ENCODE assay signal across 8 cellular contexts in the genomic region with DNA sequence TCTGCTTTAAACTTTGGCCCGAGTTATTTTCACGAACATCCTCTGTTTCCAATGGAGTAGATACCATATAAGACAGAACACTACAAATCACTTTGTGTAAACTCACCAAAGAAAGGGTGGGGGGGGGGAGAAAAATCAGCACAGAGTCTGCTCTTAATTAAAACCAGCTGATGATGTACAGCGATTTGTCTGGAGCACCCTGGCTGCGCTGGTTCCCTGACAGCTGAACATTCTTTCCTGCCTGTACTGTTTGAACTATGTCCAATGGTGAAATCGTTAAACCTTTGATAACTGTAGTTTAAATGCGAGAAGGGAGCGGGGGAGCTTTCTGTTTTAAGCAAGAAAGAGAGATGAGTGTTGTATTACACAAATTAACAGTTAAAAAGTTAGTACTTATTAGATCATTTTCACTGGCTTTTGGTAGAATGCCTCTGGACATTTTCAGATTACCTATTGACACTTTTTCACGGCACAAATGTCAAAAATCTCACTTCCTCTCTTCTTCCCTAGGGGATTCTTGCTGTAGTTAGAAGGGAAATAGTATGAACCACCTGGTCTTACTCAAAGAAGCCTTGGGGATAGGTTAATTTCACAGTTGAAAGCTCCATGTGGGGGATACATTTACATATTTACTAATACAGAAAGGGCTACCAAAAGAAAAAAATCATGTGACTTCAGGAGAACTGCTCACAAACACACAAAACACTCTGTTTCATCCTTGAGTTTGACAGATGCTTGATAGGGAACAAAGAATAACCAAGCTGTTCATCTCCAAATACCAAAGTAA.
A peak's percentile ranks its signal among the peaks of the same experiment; 100 is the strongest.
DNase-seq lines count a peak whose midpoint lies in the region; ATAC-seq and TF ChIP-seq lines count a peak whose summit lies in the region.

No MANE protein-coding gene starts in this region.

- TF ChIP-seq POLR2A in suprapubic skin (IDR thresholded peaks at IDR 0.05): no peak

- 31% methylated on average over 8 of the region's 8 CpGs for WGBS in suprapubic skin
- WGBS in mesendoderm (ENCODE audit: extremely low coverage, insufficient coverage, low lambda C conversion rate): 100% methylated on average over 2 of the region's 8 CpGs

- no peak overlapping the region for H3K23ac ChIP-seq in mesendoderm (ENCODE audit: low read length)

- peaks cover 3% of the 10 kb centered on the region for H3K36me3 Mint-ChIP-seq in activated T-helper 1 cell treated with anti-CD3 and anti-CD28 coated beads, Interleukin-12 subunit alpha, Interleukin-12 subunit beta, Interleukin-2, Interleukin-4 antibody, amounts not matched to agents 30 ng/mL and 10 ng/mL and 1 ng/mL, durations not matched to agents 14 hours and 24 hours and 36 hours (ENCODE audit: low read depth)

- H3K27me3 ChIP-seq in foreskin keratinocyte (no peaks in the 10 kb centered on the region), suprapubic skin (no peaks in the 10 kb centered on the region), mesendoderm (ENCODE audit: insufficient read depth, low read length, poor library complexity) (no peaks in the 10 kb centered on the region)

- H3K9ac ChIP-seq in mesendoderm (ENCODE audit: low read length): no peak overlapping the region

- H3K56ac ChIP-seq in mesendoderm (ENCODE audit: low read length): no peak overlapping the region

- H3K4me2 ChIP-seq in mesendoderm (ENCODE audit: low read length): no peak overlapping the region

- no peaks in the 10 kb centered on the region for H3K36me3 ChIP-seq in suprapubic skin
- H3K36me3 ChIP-seq in mesendoderm (ENCODE audit: control insufficient read depth, insufficient read depth, low read length): no peaks in the 10 kb centered on the region

- no peak overlapping the region for H3K4me3 Mint-ChIP-seq in activated T-helper 1 cell treated with anti-CD3 and anti-CD28 coated beads, Interleukin-12 subunit alpha, Interleukin-12 subunit beta, Interleukin-2, Interleukin-4 antibody, amounts not matched to agents 30 ng/mL and 10 ng/mL and 1 ng/mL, durations not matched to agents 14 hours and 24 hours and 36 hours

- peak overlapping the region; percentile 80 for H3K27ac ChIP-seq in foreskin keratinocyte
- H3K27ac ChIP-seq in suprapubic skin: no peak overlapping the region
- H3K27ac ChIP-seq in mesendoderm (ENCODE audit: low read depth, low read length): no peak overlapping the region

- H3K18ac ChIP-seq in mesendoderm (ENCODE audit: low read length): no peak overlapping the region

- H3K27me3 Mint-ChIP-seq in activated T-helper 1 cell treated with anti-CD3 and anti-CD28 coated beads, Interleukin-12 subunit alpha, Interleukin-12 subunit beta, Interleukin-2, Interleukin-4 antibody, amounts not matched to agents 30 ng/mL and 10 ng/mL and 1 ng/mL, durations not matched to agents 14 hours and 24 hours and 36 hours (ENCODE audit: insufficient read depth): peaks cover 9% of the 10 kb centered on the region

- TF ChIP-seq EP300 in suprapubic skin (IDR thresholded peaks at IDR 0.05): no peak

- DNase-seq in CD1c-positive myeloid dendritic cell (ENCODE audit: extremely low spot score): peak; percentile 2
- DNase-seq in foreskin keratinocyte: peak in 1 of 2 donors; percentile 13
- DNase-seq in suprapubic skin (ENCODE audit: low spot score in 2 of 2): no peak
- DNase-seq in Kasumi-1 (lab: John Stamatoyannopoulos, UW): no peak
- DNase-seq in activated T-helper 1 cell treated with anti-CD3 and anti-CD28 coated beads, Interleukin-12 subunit alpha, Interleukin-12 subunit beta, Interleukin-2, Interleukin-4 antibody, amounts not matched to agents 30 ng/mL and 10 ng/mL and 1 ng/mL, durations not matched to agents 14 hours and 24 hours and 36 hours (ENCODE audit: low spot score): no peak
- no peak for DNase-seq in mesendoderm

- H4K8ac ChIP-seq in mesendoderm (ENCODE audit: low read depth, low read length): no peak overlapping the region

- TF ChIP-seq CTCF in foreskin keratinocyte (conservative IDR thresholded peaks at IDR 0.05): no peak
- no peak for TF ChIP-seq CTCF in suprapubic skin (IDR thresholded peaks at IDR 0.05)

- no peak overlapping the region for H2BK5ac ChIP-seq in mesendoderm (ENCODE audit: low read length)

- H3K4ac ChIP-seq in mesendoderm (ENCODE audit: low read depth, low read length): no peak overlapping the region

- no peak overlapping the region for H2BK120ac ChIP-seq in mesendoderm (ENCODE audit: low read depth, low read length)

- no peak overlapping the region for H2BK15ac ChIP-seq in mesendoderm (replicated peaks; ENCODE audit: low read depth)

- H4K5ac ChIP-seq in mesendoderm (ENCODE audit: low read length): no peak overlapping the region

- ATAC-seq in GM19463 (IDR thresholded peaks at IDR 0.05; ENCODE audit: unreplicated experiment): peak; percentile 93
- peak; percentile 98 for ATAC-seq in HG03432 (IDR thresholded peaks at IDR 0.05; ENCODE audit: unreplicated experiment)
- ATAC-seq in foreskin keratinocyte: no peak

- H3K4me1 Mint-ChIP-seq in activated T-helper 1 cell treated with anti-CD3 and anti-CD28 coated beads, Interleukin-12 subunit alpha, Interleukin-12 subunit beta, Interleukin-2, Interleukin-4 antibody, amounts not matched to agents 30 ng/mL and 10 ng/mL and 1 ng/mL, durations not matched to agents 14 hours and 24 hours and 36 hours (ENCODE audit: low read depth): peaks cover 13% of the 10 kb centered on the region

- H3K4me1 ChIP-seq in foreskin keratinocyte (peaks cover 16% of the 10 kb centered on the region), suprapubic skin (peaks cover 10% of the 10 kb centered on the region), mesendoderm (ENCODE audit: control insufficient read depth, low read depth, low read length) (no peaks in the 10 kb centered on the region)

- no peak overlapping the region for H3K27ac Mint-ChIP-seq in activated T-helper 1 cell treated with anti-CD3 and anti-CD28 coated beads, Interleukin-12 subunit alpha, Interleukin-12 subunit beta, Interleukin-2, Interleukin-4 antibody, amounts not matched to agents 30 ng/mL and 10 ng/mL and 1 ng/mL, durations not matched to agents 14 hours and 24 hours and 36 hours

- intact Hi-C loops in activated T-helper 1 cell treated with anti-CD3 and anti-CD28 coated beads, Interleukin-12 subunit alpha, Interleukin-12 subunit beta, Interleukin-2, Interleukin-4 antibody, amounts not matched to agents 30 ng/mL and 10 ng/mL and 1 ng/mL, durations not matched to agents 14 hours and 24 hours and 36 hours (cut with micrococcal nuclease): no loop called here

- no peak overlapping the region for H3K4me3 ChIP-seq in suprapubic skin
- no peak overlapping the region for H3K4me3 ChIP-seq in mesendoderm (ENCODE audit: low read length)

- no peaks in the 10 kb centered on the region for H3K9me3 ChIP-seq in suprapubic skin

- no peaks in the 10 kb centered on the region for H3K79me1 ChIP-seq in mesendoderm (ENCODE audit: low read length)

- H2AK5ac ChIP-seq in mesendoderm (ENCODE audit: low read length): no peak overlapping the region

- H3K79me2 ChIP-seq in mesendoderm (ENCODE audit: control insufficient read depth, insufficient read depth, low read length): no peaks in the 10 kb centered on the region

- H3K9me3 Mint-ChIP-seq in activated T-helper 1 cell treated with anti-CD3 and anti-CD28 coated beads, Interleukin-12 subunit alpha, Interleukin-12 subunit beta, Interleukin-2, Interleukin-4 antibody, amounts not matched to agents 30 ng/mL and 10 ng/mL and 1 ng/mL, durations not matched to agents 14 hours and 24 hours and 36 hours: peaks cover 10% of the 10 kb centered on the region
